In genomic region chr12:57610553-57611115, GRCh38 we compare ENCODE assay signal across 8 cellular contexts. TPM values are rescaled to one million over a fixed set of nuclear protein-coding genes. Genes with fewer than 3 reads are reported as not detected.
DNase-seq lines count a peak whose midpoint lies in the region; ATAC-seq, FAIRE-seq and TF ChIP-seq lines count a peak whose summit lies in the region.

No MANE protein-coding gene starts in this region.

- H3K36me3 ChIP-seq in BJ (ENCODE audit: control insufficient read depth, insufficient read depth, low read length) (peaks cover 19% of the 10 kb centered on the region), NT2/D1 (ENCODE audit: insufficient read depth, insufficient read length, low read length) (peaks cover 55% of the 10 kb centered on the region), esophagus squamous epithelium (peaks cover 0 to 16% (median 0%) of the 10 kb centered on the region in 3 donors)

- H3K27me3 Mint-ChIP-seq in neural crest cell (ENCODE audit: low read depth) = peaks cover 3% of the 10 kb centered on the region

- H3K4me3 Mint-ChIP-seq in neural crest cell = peak overlapping the region; percentile 88

- CTCF ChIA-PET in BJ (lab: Yijun Ruan, JAX) = interaction anchor here (0.6 to 8.0 kb wide), 3 partner anchors 11 to 34 kb away, joined by 3 to 51 read pairs (median 29); no protein-coding TSS in a partner anchor

- DNase-seq in BJ (ENCODE audit: low read depth) = no peak
- DNase-seq in NT2/D1 (ENCODE audit: low read depth, low spot score) = no peak
- DNase-seq in esophagus squamous epithelium (lab: John Stamatoyannopoulos, UW) = no peak
- DNase-seq in neural crest cell (ENCODE audit: low read depth, low spot score) = no peak
- DNase-seq in epidermal melanocyte (ENCODE audit: insufficient read length, low spot score) = no peak
- no peak for DNase-seq in D721Med (ENCODE audit: insufficient read length, low spot score)
- DNase-seq in AML-193 (lab: John Stamatoyannopoulos, UW) = no peak

- H3K27me3 ChIP-seq in BJ (ENCODE audit: control insufficient read depth, insufficient read depth, low read length) (no peaks in the 10 kb centered on the region), NT2/D1 (ENCODE audit: insufficient read depth, insufficient read length) (no peaks in the 10 kb centered on the region), esophagus squamous epithelium (peaks cover 0 to 56% (median 0%) of the 10 kb centered on the region in 4 donors)

- H3K4me1 Mint-ChIP-seq in neural crest cell = peaks cover 40% of the 10 kb centered on the region

- ATAC-seq in GM21786 (IDR thresholded peaks at IDR 0.05; ENCODE audit: unreplicated experiment) = no peak

- H3K4me1 ChIP-seq in NT2/D1 (ENCODE audit: insufficient read depth, insufficient read length) = peaks cover 19% of the 10 kb centered on the region
- peaks cover 11 to 57% (median 13%) of the 10 kb centered on the region in 3 donors for H3K4me1 ChIP-seq in esophagus squamous epithelium

- 40% methylated on average over 9 of the region's 30 CpGs; no CpG with 5 or more reads in 1 of the 2 donors for WGBS in esophagus squamous epithelium, 2 donors

- intact Hi-C loops in esophagus squamous epithelium (cut with DNase I) = no loop called here

- H3K9ac ChIP-seq in NT2/D1 (ENCODE audit: insufficient read length, low read depth) = peak overlapping the region; percentile 81

- no peaks in the 10 kb centered on the region for H3K9me3 ChIP-seq in NT2/D1 (ENCODE audit: insufficient read depth, low read length)
- H3K9me3 ChIP-seq in esophagus squamous epithelium = no peaks in the 10 kb centered on the region

- no peak for FAIRE-seq in D721Med (lab: Jason Lieb, UNC)

- no peaks in the 10 kb centered on the region for H3K9me3 Mint-ChIP-seq in neural crest cell

- peaks cover 13% of the 10 kb centered on the region for H3K36me3 Mint-ChIP-seq in neural crest cell (ENCODE audit: low read depth)

- H3K27ac ChIP-seq in esophagus squamous epithelium = peak overlapping the region; percentile 77 to 92 (median 86)

- no peak overlapping the region for H3K27ac Mint-ChIP-seq in neural crest cell (ENCODE audit: unreplicated experiment)

- TF ChIP-seq POLR2A in esophagus squamous epithelium (IDR thresholded peaks at IDR 0.05) = peak in 1 of 4 donors; percentile 23

- no peak for TF ChIP-seq CTCF in BJ (IDR thresholded peaks at IDR 0.05; ENCODE audit: insufficient read depth, low read depth, low read length)
- no peak for TF ChIP-seq CTCF in esophagus squamous epithelium (IDR thresholded peaks at IDR 0.05)
- TF ChIP-seq CTCF in neural crest cell (conservative IDR thresholded peaks at IDR 0.05) = no peak
- no peak for TF ChIP-seq CTCF in D721Med (IDR thresholded peaks at IDR 0.05; ENCODE audit: insufficient read depth, missing control alignments)

- POLR2A ChIA-PET in BJ (lab: Charles Lee) = interaction anchor here (0.9 kb wide), 1 partner anchor 17 kb away, joined by 3 read pairs; no protein-coding TSS in a partner anchor

- H3K4me3 ChIP-seq in BJ (ENCODE audit: low read depth, low read length) (peak overlapping the region; percentile 82), NT2/D1 (ENCODE audit: insufficient read length, low read depth) (peak overlapping the region; percentile 55), esophagus squamous epithelium (peak overlapping the region; percentile 45 to 75 (median 63))

RNA-seq across cellular contexts. Expression of gene ARHGEF25, which starts 0.6 kb away (rescaled TPM):
- 18.0 and 26.0 TPM in 2 replicates for polyA plus RNA-seq in BJ (2011; rRNA removed)
- 8.4 and 12.2 TPM in 2 replicates for polyA minus RNA-seq in BJ (2011; rRNA and poly(A)+ RNA removed)
- 10 to 100 TPM in 1 of 4 donors, 1 to 10 TPM in 2, under 1 TPM in 1; 0.76 to 27.7 (median 6.2) TPM for total RNA-seq in esophagus squamous epithelium
- 41.2 and 43.8 TPM in 2 replicates for total RNA-seq in neural crest cell

RNA-seq across cellular contexts. Expression of gene DTX3, which starts 6.0 kb away (rescaled TPM):
- polyA plus RNA-seq in BJ (2011; rRNA removed) = 18.7 and 26.0 TPM in 2 replicates
- polyA minus RNA-seq in BJ (2011; rRNA and poly(A)+ RNA removed) = 12.2 and 18.6 TPM in 2 replicates
- total RNA-seq in esophagus squamous epithelium (10 to 100 TPM in 1 of 4 donors, 1 to 10 TPM in 3; 1.6 to 16.6 (median 5.6) TPM), neural crest cell (74.7 and 75.6 TPM in 2 replicates)

RNA-seq across cellular contexts. Expression of gene PIP4K2C, which starts 19.6 kb away (rescaled TPM):
- polyA plus RNA-seq in BJ (2011; rRNA removed) = 24.3 and 30.1 TPM in 2 replicates
- polyA minus RNA-seq in BJ (2011; rRNA and poly(A)+ RNA removed) = 10.5 and 12.3 TPM in 2 replicates
- total RNA-seq in esophagus squamous epithelium (10 to 100 TPM; 25.2 to 41.7 (median 33.1) TPM), neural crest cell (15.9 and 17.3 TPM in 2 replicates)

RNA-seq across cellular contexts. Expression of gene B4GALNT1, which starts 22.4 kb away (rescaled TPM):
- polyA plus RNA-seq in BJ (2011; rRNA removed) = 1.2 and 2.7 TPM in 2 replicates
- polyA minus RNA-seq in BJ (2011; rRNA and poly(A)+ RNA removed) = 0.98 and 1.6 TPM in 2 replicates
- total RNA-seq in esophagus squamous epithelium = under 1 TPM; 0.18 to 0.56 (median 0.23) TPM
- 18.6 and 19.5 TPM in 2 replicates for total RNA-seq in neural crest cell
